ENCODE assay signal across 19 cellular contexts in the genomic region with DNA sequence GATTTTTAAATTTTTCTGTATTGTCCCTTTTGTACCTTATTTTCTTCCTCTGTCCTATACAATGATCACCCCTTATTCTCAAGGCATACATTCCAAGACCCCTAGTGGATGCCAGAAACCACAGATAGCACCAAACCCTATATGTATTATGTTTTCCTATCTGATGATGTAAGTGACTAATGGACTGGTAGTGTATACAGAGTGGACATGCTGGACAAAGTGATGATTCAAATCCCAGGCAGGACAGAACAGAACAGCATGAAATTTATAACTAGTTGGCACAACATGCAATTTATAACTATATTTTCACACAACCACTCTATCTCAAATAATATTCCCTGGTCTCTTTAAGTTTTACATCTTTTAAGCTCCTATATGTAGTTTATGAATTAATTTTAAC.
"Had no signal": no experiment of that assay in that cellular context is flagged by ENCODE, and none has a peak within 500 bp of the region (broad histone marks: within the 10 kb centered on the region; RNA-seq: fewer than 3 reads in every experiment).

No MANE protein-coding gene starts in this region.

- H3K27ac ChIP-seq: dorsolateral prefrontal cortex, esophagus squamous epithelium, heart left ventricle, neutrophil, psoas muscle, right lobe of liver, skin epidermis, thoracic aorta, transverse colon had no signal

- H3K36me3 ChIP-seq: esophagus squamous epithelium, heart left ventricle, neutrophil, right lobe of liver, thoracic aorta, transverse colon had no signal

- H3K27me3 ChIP-seq: dorsolateral prefrontal cortex, esophagus squamous epithelium, heart left ventricle, neutrophil, right lobe of liver, transverse colon had no signal

- ATAC-seq: heart left ventricle; mucosa of descending colon; naive thymus-derived CD8-positive, alpha-beta T cell; psoas muscle; right lobe of liver; stimulated activated naive B cell treated with anti-CD40 and anti-IgM and Interleukin-4, amounts not matched to agents 10 μg/mL and 1 μg/mL and 100 μg/mL, for 72 hours; stimulated activated naive CD8-positive, alpha-beta T cell treated with anti-CD3 and anti-CD28 coated beads, Interleukin-15, amount 100 ng/mL, for 72 hours had no signal

- H3K4me3 ChIP-seq: dorsolateral prefrontal cortex, esophagus squamous epithelium, heart left ventricle, mucosa of descending colon, psoas muscle, right lobe of liver, skin epidermis, thoracic aorta, transverse colon had no signal

- DNase-seq: cortex of kidney; dorsolateral prefrontal cortex; effector memory CD4-positive, alpha-beta T cell; esophagus squamous epithelium; heart left ventricle; hippocampal formation; mucosa of descending colon; naive thymus-derived CD8-positive, alpha-beta T cell; psoas muscle; retina; right lobe of liver; stimulated activated CD4-positive, alpha-beta T cell treated with anti-CD3 and anti-CD28 coated beads, Interleukin-2, amount 100 ng/mL, for 24 hours; stimulated activated CD4-positive, alpha-beta T cell treated with anti-CD3 and anti-CD28 coated beads, Interleukin-4, amount 100 ng/mL, for 4 hours; stimulated activated naive B cell treated with anti-CD40 and anti-IgM and Interleukin-4, amounts not matched to agents 10 μg/mL and 1 μg/mL and 100 μg/mL, for 72 hours; stimulated activated naive CD8-positive, alpha-beta T cell treated with anti-CD3 and anti-CD28 coated beads, Interleukin-15, amount 100 ng/mL, for 72 hours; transverse colon had no signal
